In the genomic region with DNA sequence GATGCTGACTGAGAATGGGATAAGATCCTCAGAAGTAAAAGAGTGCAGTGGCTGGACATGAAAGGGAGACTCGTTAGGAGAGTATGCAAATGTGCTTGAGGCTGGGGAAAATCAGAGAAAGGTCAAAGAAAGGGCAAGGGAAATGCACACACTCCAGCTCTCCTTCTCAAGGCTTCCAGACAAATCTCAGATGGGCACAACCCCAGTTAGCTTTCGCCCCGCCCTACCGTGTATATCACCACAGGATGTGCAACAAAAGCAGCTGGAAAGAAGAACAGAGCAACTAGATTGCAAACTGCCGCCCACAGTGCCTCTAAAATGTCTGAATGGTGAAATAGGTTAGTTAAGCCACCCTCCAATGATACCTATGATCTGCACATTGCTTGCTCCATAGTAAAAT, we compare ENCODE assay signal across 1 cellular context.
TF ChIP-seq lines count a peak whose summit lies in the region.

No MANE protein-coding gene starts in this region.

TF ChIP-seq in GM12878, 131 proteins besides CTCF, POLR2A, EP300 and RAD21:
- no peak for TF ChIP-seq IRF5 (IDR thresholded peaks at IDR 0.05; ENCODE audit: borderline replicate concordance)
- TF ChIP-seq POLR2AphosphoS5 (IDR thresholded peaks at IDR 0.05; ENCODE audit: low read length): no peak
TF ChIP-seq in GM12878: peak in this region for 0.
